8 cellular contexts compared by ENCODE assay signal in the genomic region with DNA sequence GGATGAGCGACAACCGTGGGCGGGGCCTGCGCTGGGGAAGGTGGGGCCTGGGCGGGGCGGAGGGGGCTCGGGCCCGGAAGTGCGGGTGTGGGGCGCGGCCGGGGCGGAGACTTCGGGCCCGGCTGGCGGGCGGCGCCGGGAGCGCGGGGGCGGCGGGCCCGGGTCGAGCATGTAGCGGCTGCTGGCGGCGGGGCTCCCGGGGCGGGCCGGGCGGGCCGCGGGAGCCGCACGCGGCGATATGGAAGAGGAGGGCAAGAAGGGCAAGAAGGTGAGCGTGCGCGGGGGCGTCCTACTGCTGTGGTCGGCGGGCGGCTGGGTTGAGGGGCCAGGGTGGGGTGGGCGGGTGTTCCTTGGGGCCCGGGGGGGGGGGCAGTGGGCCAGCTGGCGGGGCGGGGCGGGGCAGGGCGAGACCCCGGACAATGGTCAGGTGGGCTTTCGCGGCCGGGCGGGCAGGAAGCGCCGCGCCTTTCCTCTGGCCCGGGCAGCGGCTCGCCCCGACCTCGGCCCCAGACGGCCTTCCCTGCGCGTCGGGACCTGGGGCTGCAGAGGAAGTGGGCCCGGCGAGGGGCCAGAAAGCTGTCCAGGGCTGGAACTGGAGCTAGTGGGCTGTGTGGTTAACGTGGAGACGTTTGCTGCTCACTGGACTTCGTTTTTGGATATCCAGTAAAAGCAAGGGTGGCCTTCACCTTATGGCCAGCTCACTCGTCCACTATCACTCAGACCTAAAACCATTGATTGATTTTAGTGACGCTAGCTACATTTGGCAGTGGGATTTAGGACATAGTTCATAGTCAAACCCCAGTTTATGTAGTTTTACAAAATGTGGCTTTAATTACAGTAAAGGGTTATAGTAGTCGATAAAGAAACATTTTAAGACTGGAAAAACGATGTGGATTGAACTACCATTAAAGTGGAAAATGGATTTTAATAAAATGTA. TPM values are rescaled to one million over a fixed set of nuclear protein-coding genes. Genes with fewer than 3 reads are reported as not detected.
DNase-seq lines count a peak whose midpoint lies in the region; ATAC-seq and TF ChIP-seq lines count a peak whose summit lies in the region.

A gene (plus strand): TSS at position 106 of the 937 bp plus-strand sequence. CDS start 133 bp downstream, at position 239.

- no peak for ATAC-seq in activated T-helper 17 cell treated with anti-CD3 and anti-CD28 coated beads, Interleukin-2, amount 50 U/mL, for 72 hours (replicated peaks)
- ATAC-seq in Right ventricle myocardium inferior, result peak; percentile 4
- no peak for ATAC-seq in HG02678 (IDR thresholded peaks at IDR 0.05; ENCODE audit: unreplicated experiment)
- ATAC-seq in HG03108 (IDR thresholded peaks at IDR 0.05; ENCODE audit: unreplicated experiment), result no peak

- H3K9me3 Mint-ChIP-seq in activated T-helper 17 cell treated with anti-CD3 and anti-CD28 coated beads, Interleukin-2, amount 50 U/mL, for 72 hours, result no peaks in the 10 kb centered on the region

- intact Hi-C loops in Right ventricle myocardium inferior (cut with DNase I), result loop anchor here (1.0 kb wide), 1 partner anchor 111 kb away; a partner anchor contains a TSS

- peaks cover 44% of the 10 kb centered on the region for H3K4me1 Mint-ChIP-seq in activated T-helper 17 cell treated with anti-CD3 and anti-CD28 coated beads, Interleukin-2, amount 50 U/mL, for 72 hours

- no peak for DNase-seq in AG04449 (ENCODE audit: low read depth, low spot score)
- DNase-seq in Right ventricle myocardium inferior (ENCODE audit: missing footprints), result peak; percentile 89
- peak; percentile 98 for DNase-seq in osteoblast (ENCODE audit: insufficient read length, low spot score, missing footprints)

- H3K9me3 ChIP-seq in KOPT-K1 (ENCODE audit: insufficient read depth, low read length, poor library complexity, severe bottlenecking), result no peaks in the 10 kb centered on the region
- no peaks in the 10 kb centered on the region for H3K9me3 ChIP-seq in osteoblast (ENCODE audit: low read depth, low read length)

- H3K79me2 ChIP-seq in osteoblast (ENCODE audit: insufficient read depth, low read length), result peaks cover 50% of the 10 kb centered on the region

- POLR2A ChIA-PET in AG04449 (lab: Yijun Ruan, JAX), result interaction anchor here (0.8 to 2.0 kb wide), 5 partner anchors 15 to 115 kb away, joined by 3 to 4 read pairs (median 3); a partner anchor contains a TSS

- H2AFZ ChIP-seq in osteoblast (ENCODE audit: low read length), result peak within 1 kb of the TSS; percentile 80

- TF ChIP-seq CTCF in AG04449 (IDR thresholded peaks at IDR 0.05; ENCODE audit: insufficient read depth, low read length, missing control alignments), result no peak
- TF ChIP-seq CTCF in osteoblast (IDR thresholded peaks at IDR 0.05; ENCODE audit: extremely low read depth, low read depth, low read length), result no peak

- H3K27ac ChIP-seq in KOPT-K1 (ENCODE audit: low read depth, low read length, poor library complexity, severe bottlenecking) (peak within 1 kb of the TSS; percentile 99), osteoblast (ENCODE audit: low read depth, low read length) (peak within 1 kb of the TSS; percentile 59)

- H3K36me3 Mint-ChIP-seq in activated T-helper 17 cell treated with anti-CD3 and anti-CD28 coated beads, Interleukin-2, amount 50 U/mL, for 72 hours (ENCODE audit: low read depth), result peaks cover 51% of the 10 kb centered on the region

- H3K4me3 ChIP-seq in AG04449 (ENCODE audit: low read depth, low read length) (peak within 1 kb of the TSS; percentile 73), osteoblast (ENCODE audit: insufficient read depth, low read length) (peak within 1 kb of the TSS; percentile 77)

- H3K27me3 ChIP-seq in osteoblast (ENCODE audit: insufficient read depth, low read length), result no peaks in the 10 kb centered on the region

- peak within 1 kb of the TSS; percentile 79 for H3K27ac Mint-ChIP-seq in activated T-helper 17 cell treated with anti-CD3 and anti-CD28 coated beads, Interleukin-2, amount 50 U/mL, for 72 hours

- H3K4me2 ChIP-seq in osteoblast (ENCODE audit: insufficient read depth, low read length), result peak within 1 kb of the TSS; percentile 83

- peaks cover 23% of the 10 kb centered on the region for H4K20me1 ChIP-seq in osteoblast (ENCODE audit: insufficient read depth, low read length)

- peaks cover 11% of the 10 kb centered on the region for H3K4me1 ChIP-seq in osteoblast (ENCODE audit: insufficient read depth, low read length)

- H3K36me3 ChIP-seq in KOPT-K1 (ENCODE audit: insufficient read depth, low read length) (peaks cover 31% of the 10 kb centered on the region), osteoblast (ENCODE audit: insufficient read depth, low read length) (no peaks in the 10 kb centered on the region)

- H3K27me3 Mint-ChIP-seq in activated T-helper 17 cell treated with anti-CD3 and anti-CD28 coated beads, Interleukin-2, amount 50 U/mL, for 72 hours, result no peaks in the 10 kb centered on the region

- peak within 1 kb of the TSS; percentile 87 for H3K4me3 Mint-ChIP-seq in activated T-helper 17 cell treated with anti-CD3 and anti-CD28 coated beads, Interleukin-2, amount 50 U/mL, for 72 hours

- TF ChIP-seq POLR2A in GM15510 (IDR thresholded peaks at IDR 0.05; ENCODE audit: borderline replicate concordance, extremely low read depth, insufficient read length), result peak; percentile 38

- CTCF ChIA-PET in AG04449 (lab: Yijun Ruan, JAX), result interaction anchor here (0.6 to 1.4 kb wide), 3 partner anchors 11 to 136 kb away, joined by 3 to 4 read pairs (median 4); no protein-coding TSS in a partner anchor

RNA-seq across cellular contexts. Expression of the gene that starts here (rescaled TPM):
- 10 to 100 TPM; 69.8 to 79.3 TPM for total RNA-seq in activated T-helper 17 cell treated with anti-CD3 and anti-CD28 coated beads, Interleukin-2, amount 50 U/mL, for 72 hours
- total RNA-seq in Right ventricle myocardium inferior, result 38.7 TPM
- 41.8 and 42.3 TPM in 2 replicates for total RNA-seq in osteoblast
